In genomic region chr2:227474406-227474805, GRCh38 we compare ENCODE assay signal across 10 cellular contexts. TPM values are rescaled to one million over a fixed set of nuclear protein-coding genes. Genes with fewer than 3 reads are reported as not detected.
A peak's percentile ranks its signal among the peaks of the same experiment; 100 is the strongest.
DNase-seq lines count a peak whose midpoint lies in the region; ATAC-seq and TF ChIP-seq lines count a peak whose summit lies in the region.
"Had no signal": no experiment of that assay in that cellular context is flagged by ENCODE, and none has a peak within 500 bp of the region (broad histone marks: within the 10 kb centered on the region; RNA-seq: fewer than 3 reads in every experiment).

No MANE protein-coding gene starts in this region.

- no TSS peak for BruUV-seq in Panc1 (replicated peaks; lab: Mats Ljungman, UMichigan)

- H3K9me3 Mint-ChIP-seq in activated CD4-positive, alpha-beta T cell treated with anti-CD3 and anti-CD28 coated beads, Interleukin-2, amount 10 ng/mL, durations not matched to agents 24 days and 14 days: peaks cover 3% of the 10 kb centered on the region
- H3K9me3 Mint-ChIP-seq in stimulated activated memory B cell treated with anti-CD40 and anti-IgM and Interleukin-4, amounts not matched to agents 10 μg/mL and 1 μg/mL and 100 μg/mL, for 72 hours: no peaks in the 10 kb centered on the region

- H3K4me3 ChIP-seq in Panc1 (ENCODE audit: low read depth in 2 of 2, low read length in 2 of 2) (peak overlapping the region in 1 of 2 experiments; percentile 68; a peak in 3 of 4 replicates), fibroblast of villous mesenchyme (ENCODE audit: low read depth, low read length) (peak overlapping the region; percentile 81)

- peak overlapping the region; percentile 35 for H3K27ac Mint-ChIP-seq in activated CD4-positive, alpha-beta T cell treated with anti-CD3 and anti-CD28 coated beads, Interleukin-2, amount 10 ng/mL, durations not matched to agents 24 days and 14 days
- H3K27ac Mint-ChIP-seq in stimulated activated memory B cell treated with anti-CD40 and anti-IgM and Interleukin-4, amounts not matched to agents 10 μg/mL and 1 μg/mL and 100 μg/mL, for 72 hours: no peak overlapping the region

- intact Hi-C loops in activated CD4-positive, alpha-beta T cell treated with anti-CD3 and anti-CD28 coated beads, Interleukin-2, amount 10 ng/mL, durations not matched to agents 24 days and 14 days (cut with micrococcal nuclease): loop anchor here (5.0 to 10.0 kb wide), 3 partner anchors 38 to 290 kb away; no protein-coding TSS in a partner anchor
- intact Hi-C loops in Panc1 (cut with micrococcal nuclease; ENCODE audit: unreplicated experiment): no loop called here

- H3K27ac ChIP-seq in Panc1 (ENCODE audit: low read length) (peak overlapping the region; percentile 48; the same call in 1 of the 2 replicates), foreskin keratinocyte (no peak overlapping the region)

- peaks cover 29% of the 10 kb centered on the region for H3K4me1 ChIP-seq in Panc1 (ENCODE audit: control insufficient read depth, insufficient read depth, low read length)
- H3K4me1 ChIP-seq in foreskin keratinocyte: peaks cover 19% of the 10 kb centered on the region

- no peak for DNase-seq in activated CD4-positive, alpha-beta T cell treated with anti-CD3 and anti-CD28 coated beads, Interleukin-2, amount 10 ng/mL, durations not matched to agents 24 days and 14 days
- DNase-seq in activated CD4-positive, alpha-beta T cell treated with anti-CD3 and anti-CD28 coated beads, Interleukin-2, amount 50 U/mL, for 1 hour: no peak
- DNase-seq in Panc1 (ENCODE audit: low read depth, low spot score) (no peak), fibroblast of villous mesenchyme (ENCODE audit: low read depth) (no peak), NCI-H1417 treated with DMSO at 0.1 percent for 48 hours (lab: John Stamatoyannopoulos, UW) (no peak), foreskin keratinocyte (no peak), NCI-H187 treated with DMSO at 0.1 percent for 48 hours (lab: John Stamatoyannopoulos, UW) (no peak)
- DNase-seq: hypothalamus, NCI-H2227 treated with DMSO at 0.1 percent for 48 hours had no signal

- peaks cover 37% of the 10 kb centered on the region for H3K4me1 Mint-ChIP-seq in activated CD4-positive, alpha-beta T cell treated with anti-CD3 and anti-CD28 coated beads, Interleukin-2, amount 10 ng/mL, durations not matched to agents 24 days and 14 days
- H3K4me1 Mint-ChIP-seq in stimulated activated memory B cell treated with anti-CD40 and anti-IgM and Interleukin-4, amounts not matched to agents 10 μg/mL and 1 μg/mL and 100 μg/mL, for 72 hours: peaks cover 57% of the 10 kb centered on the region

- TF ChIP-seq CTCF in Panc1 (IDR thresholded peaks at IDR 0.05): no peak
- no peak for TF ChIP-seq CTCF in fibroblast of villous mesenchyme (IDR thresholded peaks at IDR 0.05; ENCODE audit: insufficient read depth, low read depth, low read length)
- TF ChIP-seq CTCF in foreskin keratinocyte (conservative IDR thresholded peaks at IDR 0.05): no peak

- peaks cover 2% of the 10 kb centered on the region for H3K36me3 ChIP-seq in Panc1 (ENCODE audit: control insufficient read depth, insufficient read depth, low read length)

- H3K9me3 ChIP-seq in Panc1 (ENCODE audit: control insufficient read depth, insufficient read depth, low read depth, low read length): no peaks in the 10 kb centered on the region

- POLR2A ChIA-PET in Panc1 (lab: Charles Lee): no interaction called here

- no peak for ATAC-seq in Panc1
- no peak for ATAC-seq in stimulated activated memory B cell treated with anti-CD40 and anti-IgM and Interleukin-4, amounts not matched to agents 10 μg/mL and 1 μg/mL and 100 μg/mL, for 72 hours
- ATAC-seq in foreskin keratinocyte: no peak

- H3K27me3 Mint-ChIP-seq in activated CD4-positive, alpha-beta T cell treated with anti-CD3 and anti-CD28 coated beads, Interleukin-2, amount 10 ng/mL, durations not matched to agents 24 days and 14 days: no peaks in the 10 kb centered on the region
- no peaks in the 10 kb centered on the region for H3K27me3 Mint-ChIP-seq in stimulated activated memory B cell treated with anti-CD40 and anti-IgM and Interleukin-4, amounts not matched to agents 10 μg/mL and 1 μg/mL and 100 μg/mL, for 72 hours

- H3K36me3 Mint-ChIP-seq in activated CD4-positive, alpha-beta T cell treated with anti-CD3 and anti-CD28 coated beads, Interleukin-2, amount 10 ng/mL, durations not matched to agents 24 days and 14 days (ENCODE audit: low read depth): peaks cover 10% of the 10 kb centered on the region
- H3K36me3 Mint-ChIP-seq in stimulated activated memory B cell treated with anti-CD40 and anti-IgM and Interleukin-4, amounts not matched to agents 10 μg/mL and 1 μg/mL and 100 μg/mL, for 72 hours: no peaks in the 10 kb centered on the region

- in situ Hi-C loops in Panc1 (cut with HindIII; ENCODE audit: low pct_unique_long_range_greater_than_20kb, low sequenced_read_pairs): no loop called here

- H3K4me3 Mint-ChIP-seq in activated CD4-positive, alpha-beta T cell treated with anti-CD3 and anti-CD28 coated beads, Interleukin-2, amount 10 ng/mL, durations not matched to agents 24 days and 14 days: peak overlapping the region; percentile 93
- H3K4me3 Mint-ChIP-seq in stimulated activated memory B cell treated with anti-CD40 and anti-IgM and Interleukin-4, amounts not matched to agents 10 μg/mL and 1 μg/mL and 100 μg/mL, for 72 hours: peak overlapping the region; percentile 26

- no peaks in the 10 kb centered on the region for H3K27me3 ChIP-seq in Panc1 (ENCODE audit: control insufficient read depth, insufficient read depth, low read length)
- H3K27me3 ChIP-seq in foreskin keratinocyte: no peaks in the 10 kb centered on the region

- CTCF ChIA-PET in Panc1 (lab: Charles Lee): no interaction called here

RNA-seq across cellular contexts. Expression of gene AGFG1, which starts 2.5 kb away (rescaled TPM):
- total RNA-seq in activated CD4-positive, alpha-beta T cell treated with anti-CD3 and anti-CD28 coated beads, Interleukin-2, amount 10 ng/mL, durations not matched to agents 24 days and 14 days: 221 and 229 TPM in 2 replicates
- 98.5 TPM for total RNA-seq in Panc1 (2021; ENCODE audit: unreplicated experiment)
- polyA plus RNA-seq in Panc1 (2012; ENCODE audit: insufficient read length): 52.1 TPM
- 30.0 and 56.1 TPM in 2 replicates for total RNA-seq in fibroblast of villous mesenchyme
- total RNA-seq in foreskin keratinocyte: 80.3 and 83.0 TPM in 2 replicates
- polyA plus RNA-seq in foreskin keratinocyte: 42.1 and 47.6 TPM in 2 replicates
